Comparison of ENCODE assay signal across 8 cellular contexts in genomic region chr2:230602562-230603230, GRCh38.
DNase-seq lines count a peak whose midpoint lies in the region; ATAC-seq and TF ChIP-seq lines count a peak whose summit lies in the region.

No MANE protein-coding gene starts in this region.

- H2AFZ ChIP-seq in mesenchymal stem cell (ENCODE audit: low read depth, low read length), result no peak overlapping the region
- no peak overlapping the region; the same call in 1 of the 2 replicates for H2AFZ ChIP-seq in GM23338

- H3K27ac ChIP-seq in mesenchymal stem cell (ENCODE audit: low read length, poor library complexity, severe bottlenecking) (no peak overlapping the region), left ventricle myocardium inferior (replicated peaks) (no peak overlapping the region), GM23338 (ENCODE audit: low read depth) (no peak overlapping the region)

- H3K4ac ChIP-seq in mesenchymal stem cell (ENCODE audit: low read depth in 1 of 2, low read length in 2 of 2), result peak overlapping the region in 1 of 2 experiments; percentile 41

- DNase-seq in activated CD4-positive, alpha-beta T cell treated with anti-CD3 and anti-CD28 coated beads for 36 hours, result peak; percentile 71
- no peak for DNase-seq in mesenchymal stem cell
- DNase-seq in left ventricle myocardium inferior, result no peak
- no peak for DNase-seq in GM23338 (ENCODE audit: low spot score)
- no peak for DNase-seq in retina
- DNase-seq in AG08395 (ENCODE audit: low spot score), result no peak

- TF ChIP-seq POLR2A in GM18951 (IDR thresholded peaks at IDR 0.05; ENCODE audit: extremely low read depth, insufficient read depth, insufficient read length), result peak; percentile 35

- H2BK12ac ChIP-seq in mesenchymal stem cell (ENCODE audit: low read length in 2 of 2), result no peak overlapping the region

- peaks cover 25% of the 10 kb centered on the region for H3K36me3 Mint-ChIP-seq in activated CD4-positive, alpha-beta T cell treated with anti-CD3 and anti-CD28 coated beads for 36 hours (ENCODE audit: low read depth)
- peaks cover 3% of the 10 kb centered on the region; the same call in 1 of the 3 replicates for H3K36me3 Mint-ChIP-seq in GM23338 (ENCODE audit: low read depth)

- CTCF ChIA-PET in activated CD4-positive, alpha-beta T cell treated with anti-CD3 and anti-CD28 coated beads for 36 hours (lab: Charles Lee), result interaction anchor here (0.7 to 1.5 kb wide), 5 partner anchors 8 to 535 kb away, joined by 3 to 4 read pairs (median 3); no protein-coding TSS in a partner anchor

- H3K4me1 Mint-ChIP-seq in activated CD4-positive, alpha-beta T cell treated with anti-CD3 and anti-CD28 coated beads for 36 hours, result peaks cover 48% of the 10 kb centered on the region
- H3K4me1 Mint-ChIP-seq in GM23338, result peaks cover 5% of the 10 kb centered on the region; the same call in 2 of the 3 replicates

- no peak overlapping the region for H2AK5ac ChIP-seq in mesenchymal stem cell (ENCODE audit: low read length, severe bottlenecking)

- H3K79me2 ChIP-seq in GM23338 (replicated peaks; ENCODE audit: insufficient read depth), result no peaks in the 10 kb centered on the region

- no peak overlapping the region for H3K18ac ChIP-seq in mesenchymal stem cell (ENCODE audit: low read depth in 1 of 2, low read length in 2 of 2)

- H3K27me3 ChIP-seq in mesenchymal stem cell (ENCODE audit: control insufficient read depth in 1 of 2, insufficient read depth in 1 of 2, low read length in 2 of 2) (peaks cover 0 to 9% of the 10 kb centered on the region in 2 experiments), left ventricle myocardium inferior (ENCODE audit: low read depth) (no peaks in the 10 kb centered on the region), GM23338 (ENCODE audit: insufficient read depth) (no peaks in the 10 kb centered on the region)

- no peaks in the 10 kb centered on the region for H3K9me2 ChIP-seq in GM23338 (ENCODE audit: insufficient read depth)

- peak overlapping the region; percentile 89 for H3K27ac Mint-ChIP-seq in activated CD4-positive, alpha-beta T cell treated with anti-CD3 and anti-CD28 coated beads for 36 hours
- no peak overlapping the region for H3K27ac Mint-ChIP-seq in GM23338

- H4K8ac ChIP-seq in mesenchymal stem cell (ENCODE audit: low read length), result peak overlapping the region; percentile 84

- H3K36me3 ChIP-seq in mesenchymal stem cell (ENCODE audit: control insufficient read depth in 1 of 2, insufficient read depth in 2 of 2, low read depth in 1 of 2, low read length in 2 of 2) (no peaks in the 10 kb centered on the region), left ventricle myocardium inferior (no peaks in the 10 kb centered on the region), GM23338 (ENCODE audit: insufficient read depth) (no peaks in the 10 kb centered on the region)

- H3K9me3 ChIP-seq in mesenchymal stem cell (ENCODE audit: control insufficient read depth, low read length) (no peaks in the 10 kb centered on the region), left ventricle myocardium inferior (replicated peaks) (no peaks in the 10 kb centered on the region)

- peak overlapping the region in 1 of 2 experiments; percentile 75 for H3K14ac ChIP-seq in mesenchymal stem cell (ENCODE audit: low read length in 2 of 2)

- no peak overlapping the region for H3K23ac ChIP-seq in mesenchymal stem cell (ENCODE audit: low read length in 2 of 2)

- ATAC-seq in HG03066 (IDR thresholded peaks at IDR 0.05; ENCODE audit: low read depth, unreplicated experiment), result peak; percentile 66
- ATAC-seq in activated CD4-positive, alpha-beta T cell treated with anti-CD3 and anti-CD28 coated beads for 36 hours, result peak; percentile 83
- no peak for ATAC-seq in GM23338

- H3K4me1 ChIP-seq in mesenchymal stem cell (ENCODE audit: control insufficient read depth, insufficient read depth, low read depth, low read length) (no peaks in the 10 kb centered on the region), left ventricle myocardium inferior (no peaks in the 10 kb centered on the region), GM23338 (ENCODE audit: insufficient read depth) (peaks cover 9% of the 10 kb centered on the region)

- H3K9ac ChIP-seq in mesenchymal stem cell (ENCODE audit: low read length), result no peak overlapping the region

- intact Hi-C loops in activated CD4-positive, alpha-beta T cell treated with anti-CD3 and anti-CD28 coated beads for 36 hours (cut with DNase I, micrococcal nuclease), result loop anchor here in 1 of 2 experiments (2.0 to 5.0 kb wide), 2 partner anchors 35 to 276 kb away; partner anchors contain the start of gene SP140L
- intact Hi-C loops in left ventricle myocardium inferior (cut with micrococcal nuclease), result no loop called here

- no peaks in the 10 kb centered on the region for H3K79me1 ChIP-seq in mesenchymal stem cell (replicated peaks; ENCODE audit: low read length, poor library complexity, severe bottlenecking)

- no peaks in the 10 kb centered on the region for H3F3A ChIP-seq in GM23338 (replicated peaks; ENCODE audit: low read depth)

- H4K20me1 ChIP-seq in GM23338 (replicated peaks; ENCODE audit: insufficient read depth), result no peaks in the 10 kb centered on the region

- WGBS in mesenchymal stem cell, result 89% methylated on average over 5 of the region's 7 CpGs

- TF ChIP-seq CTCF in left ventricle myocardium inferior (IDR thresholded peaks at IDR 0.05; ENCODE audit: borderline replicate concordance) (no peak), GM23338 (conservative IDR thresholded peaks at IDR 0.05; ENCODE audit: low read depth in 2 of 2) (no peak)

- H2BK15ac ChIP-seq in mesenchymal stem cell (ENCODE audit: low read depth, poor library complexity, severe bottlenecking), result no peak overlapping the region

- no peak overlapping the region for H3K4me3 ChIP-seq in mesenchymal stem cell (ENCODE audit: insufficient read depth in 1 of 2, low read depth in 1 of 2, low read length in 2 of 2)
- no peak overlapping the region for H3K4me3 ChIP-seq in left ventricle myocardium inferior
- H3K4me3 ChIP-seq in GM23338, result no peak overlapping the region

- no peak overlapping the region for H3K4me2 ChIP-seq in mesenchymal stem cell (ENCODE audit: low read length, poor library complexity, severe bottlenecking)
- no peak overlapping the region for H3K4me2 ChIP-seq in GM23338

- H4K91ac ChIP-seq in mesenchymal stem cell (ENCODE audit: low read length), result no peak overlapping the region

- in situ Hi-C loops in GM18951 (cut with MboI; ENCODE audit: low sequenced_read_pairs, unreplicated experiment), result loop anchor here (25.0 kb wide), 2 partner anchors 390 to 815 kb away; partner anchors contain the start of gene SP110

- no peak overlapping the region for H2BK5ac ChIP-seq in mesenchymal stem cell (ENCODE audit: low read depth, low read length, poor library complexity, severe bottlenecking)

- H3K27me3 Mint-ChIP-seq in activated CD4-positive, alpha-beta T cell treated with anti-CD3 and anti-CD28 coated beads for 36 hours, result no peaks in the 10 kb centered on the region
- H3K27me3 Mint-ChIP-seq in GM23338 (ENCODE audit: insufficient read depth, low read depth, poor library complexity), result peaks cover 7% of the 10 kb centered on the region

- H3K9me3 Mint-ChIP-seq in activated CD4-positive, alpha-beta T cell treated with anti-CD3 and anti-CD28 coated beads for 36 hours (ENCODE audit: low read depth), result peaks cover 28% of the 10 kb centered on the region
- peaks cover 7% of the 10 kb centered on the region for H3K9me3 Mint-ChIP-seq in GM23338

- POLR2A ChIA-PET in activated CD4-positive, alpha-beta T cell treated with anti-CD3 and anti-CD28 coated beads for 36 hours (lab: Charles Lee), result interaction anchor here (0.6 to 1.4 kb wide), 2 partner anchors 12 to 546 kb away, joined by 4 read pairs; no protein-coding TSS in a partner anchor

- no peak overlapping the region for H2BK120ac ChIP-seq in mesenchymal stem cell (ENCODE audit: low read depth, low read length)

- H3K4me3 Mint-ChIP-seq in activated CD4-positive, alpha-beta T cell treated with anti-CD3 and anti-CD28 coated beads for 36 hours, result peak overlapping the region; percentile 6
- no peak overlapping the region for H3K4me3 Mint-ChIP-seq in GM23338

TF ChIP-seq in GM23338, 12 proteins besides CTCF, POLR2A, EP300 and RAD21 (continues in another document):
- TF ChIP-seq JUNB (IDR thresholded peaks at IDR 0.05; ENCODE audit: unreplicated experiment), result no peak
- no peak for TF ChIP-seq POLR2AphosphoS5 (IDR thresholded peaks at IDR 0.05; ENCODE audit: low read depth)
